ENCODE assay signal across 8 cellular contexts in genomic region chr4:8267077-8267476, GRCh38. TPM values are rescaled to one million over a fixed set of nuclear protein-coding genes. Genes with fewer than 3 reads are reported as not detected.
DNase-seq lines count a peak whose midpoint lies in the region; ATAC-seq and TF ChIP-seq lines count a peak whose summit lies in the region.

No MANE protein-coding gene starts in this region.

- H3K27me3 ChIP-seq in heart right ventricle (peaks cover 0 to 17% (median 0%) of the 10 kb centered on the region in 7 donors), spleen (replicated peaks in 1 of 7) (peaks cover 0 to 81% (median 25%) of the 10 kb centered on the region in 7 donors)

- H3K9me3 ChIP-seq in heart right ventricle, result no peaks in the 10 kb centered on the region
- no peaks in the 10 kb centered on the region for H3K9me3 ChIP-seq in spleen

- peak; percentile 71 to 86 (median 81) for TF ChIP-seq CTCF in heart right ventricle (IDR thresholded peaks at IDR 0.05)
- TF ChIP-seq CTCF in spleen (IDR thresholded peaks at IDR 0.05 in 8 of 11, conservative IDR thresholded peaks at IDR 0.05 in 3 of 11), result peak in 9 of 11 experiments; percentile 29 to 71 (median 53)

- intact Hi-C loops in heart right ventricle (cut with DNase I), result loop anchor here in 2 of 10 donors (2.0 to 5.0 kb wide), 2 partner anchors 135 to 136 kb away; no protein-coding TSS in a partner anchor
- intact Hi-C loops in spleen (cut with DNase I; ENCODE audit: low total_unique reads), result no loop called here

- H3K36me3 ChIP-seq in heart right ventricle (no peaks in the 10 kb centered on the region), spleen (no peaks in the 10 kb centered on the region)

- peak overlapping the region in 7 of 10 donors; percentile 4 to 50 (median 25) for H3K27ac ChIP-seq in heart right ventricle
- H3K27ac ChIP-seq in spleen, result no peak overlapping the region

- peak; percentile 45 to 76 (median 70) for ATAC-seq in heart right ventricle
- ATAC-seq in GM21723 (IDR thresholded peaks at IDR 0.05; ENCODE audit: unreplicated experiment), result no peak

- H3K4me3 ChIP-seq in heart right ventricle (peak overlapping the region in 1 of 10 donors; percentile 3), spleen (no peak overlapping the region)

- peak; percentile 4 to 26 (median 12) for DNase-seq in stimulated activated CD4-positive, alpha-beta T cell treated with anti-CD3 and anti-CD28 coated beads, Interleukin-12 subunit alpha, Interleukin-12 subunit beta, amount 100 ng/mL, for 48 hours (ENCODE audit: low read depth in 2 of 3, low spot score in 1 of 3)
- DNase-seq in stimulated activated CD4-positive, alpha-beta T cell treated with anti-CD3 and anti-CD28 coated beads, Interleukin-12 subunit alpha, Interleukin-12 subunit beta, amount 100 ng/mL, for 4 hours, result no peak
- DNase-seq in LoVo (ENCODE audit: low spot score) (peak; percentile 18), heart right ventricle (peak; percentile 78 to 85), spleen (no peak), NCI-H446 (lab: John Stamatoyannopoulos, UW) (no peak)
- peak; percentile 53 for DNase-seq in activated CD4-positive, alpha-beta T cell treated with anti-CD3 and anti-CD28 coated beads, Interleukin-2, amount 50 U/mL, for 48 hours

- WGBS in heart right ventricle, 2 donors, result 17 to 18% methylated on average over 13 of the region's 13 CpGs
- 55 to 60% (median 56%) methylated on average over 12 to 13 of the region's 13 CpGs for WGBS in spleen, 5 donors

- peaks cover 19 to 50% (median 34%) of the 10 kb centered on the region in 9 donors for H3K4me1 ChIP-seq in heart right ventricle
- peaks cover 0 to 60% (median 31%) of the 10 kb centered on the region in 6 donors for H3K4me1 ChIP-seq in spleen

- TF ChIP-seq POLR2A in spleen (IDR thresholded peaks at IDR 0.05), result no peak

RNA-seq across cellular contexts. Expression of gene HTRA3, which starts 2.5 kb away (rescaled TPM):
- total RNA-seq in heart right ventricle (10 to 100 TPM; 20.2 to 82.5 (median 54.2) TPM), spleen (1 to 10 TPM; 1.2 to 5.5 (median 3.1) TPM)
- polyA plus RNA-seq in heart right ventricle (10 to 100 TPM; 51.8 to 56.7 TPM), spleen (1 to 10 TPM in 2 of 3 donors, under 1 TPM in 1; 0.26 to 2.5 (median 1.9) TPM)

Comparison
In these comparisons a context has a peak if more than half of its experiments do, and no peak if none do; other contexts are left out.
1. DNase-seq: peak in stimulated activated CD4-positive, alpha-beta T cell treated with anti-CD3 and anti-CD28 coated beads, Interleukin-12 subunit alpha, Interleukin-12 subunit beta, amount 100 ng/mL, for 48 hours (3 of 3), LoVo (single experiment), activated CD4-positive, alpha-beta T cell treated with anti-CD3 and anti-CD28 coated beads, Interleukin-2, amount 50 U/mL, for 48 hours (2 of 2) and heart right ventricle (2 of 2); none in stimulated activated CD4-positive, alpha-beta T cell treated with anti-CD3 and anti-CD28 coated beads, Interleukin-12 subunit alpha, Interleukin-12 subunit beta, amount 100 ng/mL, for 4 hours (single experiment), spleen (single experiment) and NCI-H446 (0 of 2).
2. H3K27ac ChIP-seq: peak in heart right ventricle (7 of 10); none in spleen (0 of 8).